25 cellular contexts compared by ENCODE assay signal in genomic region chr2:81976998-81977397, GRCh38.
"Had no signal": no experiment of that assay in that cellular context is flagged by ENCODE, and none has a peak within 500 bp of the region (broad histone marks: within the 10 kb centered on the region; RNA-seq: fewer than 3 reads in every experiment).

No MANE protein-coding gene starts in this region.

- H3K9me3 ChIP-seq: Peyer's patch, SJCRH30, SK-N-SH had no signal

- H3K27me3 Mint-ChIP-seq: activated CD8-positive, alpha-beta T cell treated with anti-CD3 and anti-CD28 coated beads for 36 hours; activated naive CD4-positive, alpha-beta T cell treated with anti-CD3 and anti-CD28 coated beads, Interleukin-2, amount 50 U/mL, for 24 hours had no signal

- H3K4me1 Mint-ChIP-seq: activated naive CD4-positive, alpha-beta T cell treated with anti-CD3 and anti-CD28 coated beads, Interleukin-2, amount 50 U/mL, for 24 hours had no signal

- H3K9me3 Mint-ChIP-seq: activated naive CD4-positive, alpha-beta T cell treated with anti-CD3 and anti-CD28 coated beads, Interleukin-2, amount 50 U/mL, for 24 hours had no signal

- H3K4me3 Mint-ChIP-seq: activated CD8-positive, alpha-beta T cell treated with anti-CD3 and anti-CD28 coated beads for 36 hours; activated naive CD4-positive, alpha-beta T cell treated with anti-CD3 and anti-CD28 coated beads, Interleukin-2, amount 50 U/mL, for 24 hours; brain had no signal

- H3K36me3 ChIP-seq: cardiac muscle cell, Peyer's patch, SJCRH30 had no signal

- ATAC-seq: activated CD4-positive, CD25-positive, alpha-beta regulatory T cell treated with anti-CD3 and anti-CD28 coated beads, Interleukin-2, amount 50 U/mL, for 24 hours; activated CD8-positive, alpha-beta T cell treated with anti-CD3 and anti-CD28 coated beads for 36 hours had no signal

- H3K4me1 ChIP-seq: Peyer's patch, SJCRH30 had no signal

- H3K4me3 ChIP-seq: cardiac muscle cell, Peyer's patch, SJCRH30 had no signal

- H3K27me3 ChIP-seq: cardiac muscle cell, Peyer's patch had no signal

- DNase-seq: activated CD4-positive, alpha-beta T cell treated with anti-CD3 and anti-CD28 coated beads for 4 hours; activated CD8-positive, alpha-beta memory T cell treated with anti-CD3 and anti-CD28 coated beads, Interleukin-2, amount 50 U/mL, for 4 hours; activated CD8-positive, alpha-beta T cell treated with anti-CD3 and anti-CD28 coated beads for 36 hours; activated naive CD4-positive, alpha-beta T cell; aorta; KG1; MM.1S; NCI-H1105; NCI-H1436; NCI-H1694 treated with DMSO at 0.1 percent for 48 hours; NCI-H2029 treated with DMSO at 0.1 percent for 48 hours; NCI-H446; NCI-H524 treated with DMSO at 0.1 percent for 48 hours; NCI-H774; NK-92 treated with Interleukin-12 subunit alpha and Interleukin-12 subunit beta, amount 100 ng/mL, for 24 hours; OCI-M1; Peyer's patch; Right ventricle myocardium superior; SK-N-SH; T-helper 1 cell had no signal

- H3K36me3 Mint-ChIP-seq: activated naive CD4-positive, alpha-beta T cell treated with anti-CD3 and anti-CD28 coated beads, Interleukin-2, amount 50 U/mL, for 24 hours; brain had no signal
